3 cellular contexts compared by ENCODE assay signal in genomic region chr2:169001116-169001815, GRCh38.
A peak's percentile ranks its signal among the peaks of the same experiment; 100 is the strongest.
TF ChIP-seq lines count a peak whose summit lies in the region.

No MANE protein-coding gene starts in this region.

TF ChIP-seq in SK-N-SH, 30 proteins besides CTCF, POLR2A, EP300 and RAD21 (continued from another document):
- TF ChIP-seq GABPA (IDR thresholded peaks at IDR 0.05; ENCODE audit: low read depth), result no peak

TF ChIP-seq in SK-N-SH treated with all-trans-retinoic acid at 6 μM for 48 hours, 23 proteins besides CTCF, POLR2A, EP300 and RAD21 (continued from another document):
- TF ChIP-seq ZFP3 (CRISPR knock-in tag; IDR thresholded peaks at IDR 0.05) (no peak), PATZ1 (CRISPR knock-in tag; IDR thresholded peaks at IDR 0.05; ENCODE audit: borderline replicate concordance) (no peak), TCF4 (CRISPR knock-in tag; IDR thresholded peaks at IDR 0.05; ENCODE audit: borderline replicate concordance) (no peak), RARB (CRISPR knock-in tag; IDR thresholded peaks at IDR 0.05) (no peak), ZNF8 (CRISPR knock-in tag; IDR thresholded peaks at IDR 0.05) (no peak), SNAI2 (CRISPR knock-in tag; IDR thresholded peaks at IDR 0.05) (no peak), CSRNP3 (CRISPR knock-in tag; IDR thresholded peaks at IDR 0.05) (no peak), ZNF565 (CRISPR knock-in tag; conservative IDR thresholded peaks at IDR 0.05; ENCODE audit: low read depth) (no peak), ESRRG (CRISPR knock-in tag; IDR thresholded peaks at IDR 0.05) (no peak), TOX (CRISPR knock-in tag; IDR thresholded peaks at IDR 0.05; ENCODE audit: borderline replicate concordance) (no peak), ZC3H10 (CRISPR knock-in tag; IDR thresholded peaks at IDR 0.05) (no peak), GLIS3 (CRISPR knock-in tag; IDR thresholded peaks at IDR 0.05) (no peak), CSDC2 (CRISPR knock-in tag; IDR thresholded peaks at IDR 0.05) (no peak), ZFP30 (CRISPR knock-in tag; IDR thresholded peaks at IDR 0.05) (no peak), PPARA (CRISPR knock-in tag; IDR thresholded peaks at IDR 0.05; ENCODE audit: borderline replicate concordance) (no peak), ISL1 (CRISPR knock-in tag; IDR thresholded peaks at IDR 0.05) (no peak)
TF ChIP-seq in SK-N-SH treated with all-trans-retinoic acid at 6 μM for 48 hours: peak in this region for 0.

TF ChIP-seq in endothelial cell of umbilical vein, 7 proteins besides CTCF, POLR2A, EP300 and RAD21 (continued from another document):
- TF ChIP-seq POLR2AphosphoS5 (IDR thresholded peaks at IDR 0.05; ENCODE audit: insufficient read depth, low read depth, low read length) (peak; percentile 48), EZH2 (IDR thresholded peaks at IDR 0.05; ENCODE audit: borderline replicate concordance, low read depth, low read length, severe bottlenecking) (no peak), JUN (IDR thresholded peaks at IDR 0.05; ENCODE audit: borderline replicate concordance, insufficient read depth, insufficient read length, low read depth) (peak; percentile 72)
